In the genomic region with DNA sequence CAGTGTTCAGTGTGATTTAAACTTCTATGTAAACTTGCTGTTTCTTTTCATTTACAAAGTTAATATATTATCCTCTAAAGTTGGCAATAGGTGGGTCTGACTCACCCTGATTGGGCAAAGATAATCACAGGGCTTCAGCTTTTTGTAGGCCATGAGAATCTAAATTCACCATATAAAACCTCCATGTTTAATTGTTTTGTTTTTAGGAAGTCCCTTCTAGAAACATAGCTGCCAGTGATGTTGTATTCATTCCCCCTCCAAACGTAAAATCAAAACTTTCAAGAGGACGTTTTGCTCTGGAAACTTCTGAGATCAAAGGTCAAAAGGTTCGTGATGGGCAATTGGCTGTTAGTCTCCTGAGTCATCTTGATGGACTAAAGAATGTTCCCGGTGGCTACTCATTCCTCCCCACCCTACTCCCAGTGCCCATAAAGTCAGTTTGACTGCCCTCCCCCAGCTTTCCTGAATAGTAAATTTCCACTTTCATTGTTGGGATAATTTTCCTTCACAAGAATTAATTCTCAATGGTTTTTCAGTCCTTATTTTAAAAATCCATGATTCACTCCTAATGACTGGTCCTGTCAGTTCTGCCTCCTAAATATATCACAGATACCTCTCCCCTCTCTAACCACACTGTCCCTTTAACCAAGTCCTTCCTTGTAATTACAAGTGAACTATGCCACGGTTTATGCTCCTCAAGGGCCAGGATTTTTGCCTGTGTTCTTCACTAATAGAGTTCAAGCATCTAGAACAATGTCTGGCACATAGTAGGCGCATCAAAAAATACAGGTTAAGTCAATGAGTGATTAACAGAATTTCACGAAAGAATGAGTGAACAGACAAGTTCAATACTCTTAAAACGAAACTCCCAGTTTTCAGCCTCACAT, we compare ENCODE assay signal across 1 cellular context.
TF ChIP-seq lines count a peak whose summit lies in the region.

No MANE protein-coding gene starts in this region.

TF ChIP-seq in SK-N-SH, 30 proteins besides CTCF, POLR2A, EP300 and RAD21 (continued from another document):
- TF ChIP-seq REST (IDR thresholded peaks at IDR 0.05; ENCODE audit: low read depth, low read length) (no peak), TEAD4 (IDR thresholded peaks at IDR 0.05; ENCODE audit: borderline replicate concordance, insufficient read depth) (0 out of 2 replicates have a peak, but pooled peaks have one; percentile 48), PBX3 (IDR thresholded peaks at IDR 0.05) (peak; percentile 81), TCF12 (IDR thresholded peaks at IDR 0.05) (peak; percentile 69), ZBTB33 (IDR thresholded peaks at IDR 0.05; ENCODE audit: borderline replicate concordance, low read depth) (no peak), FOSL2 (IDR thresholded peaks at IDR 0.05; ENCODE audit: borderline replicate concordance, low read depth) (peak; percentile 16; the same call in 1 of the 2 replicates), CHD2 (IDR thresholded peaks at IDR 0.05; ENCODE audit: low read length, partially characterized antibody) (no peak), NFIC (IDR thresholded peaks at IDR 0.05; ENCODE audit: borderline replicate concordance) (peak; percentile 94), ELF1 (IDR thresholded peaks at IDR 0.05) (no peak), GABPA (IDR thresholded peaks at IDR 0.05; ENCODE audit: low read depth) (no peak), RFX5 (IDR thresholded peaks at IDR 0.05; ENCODE audit: low read length) (no peak), SMC3 (IDR thresholded peaks at IDR 0.05; ENCODE audit: low read depth, low read length) (no peak), SIN3A (IDR thresholded peaks at IDR 0.05; ENCODE audit: borderline replicate concordance, low read depth, low read length) (no peak), MEF2A (IDR thresholded peaks at IDR 0.05; ENCODE audit: borderline replicate concordance, low read depth) (no peak), JUND (IDR thresholded peaks at IDR 0.05) (peak; percentile 89), YY1 (IDR thresholded peaks at IDR 0.05; ENCODE audit: low read depth) (peak; percentile 30; the same call in 1 of the 2 replicates), RCOR1 (IDR thresholded peaks at IDR 0.05; ENCODE audit: low read length) (no peak), EZH2phosphoT487 (IDR thresholded peaks at IDR 0.05; ENCODE audit: borderline replicate concordance, low read depth) (no peak), GATA2 (CRISPR knock-in tag; IDR thresholded peaks at IDR 0.05) (no peak), USF1 (IDR thresholded peaks at IDR 0.05; ENCODE audit: borderline replicate concordance, low read depth) (no peak), TAF1 (IDR thresholded peaks at IDR 0.05; ENCODE audit: borderline replicate concordance, low read depth, low read length) (no peak), RXRA (IDR thresholded peaks at IDR 0.05; ENCODE audit: borderline replicate concordance, low read depth) (0 out of 2 replicates have a peak, but pooled peaks have one; percentile 47), FOXJ3 (CRISPR knock-in tag; IDR thresholded peaks at IDR 0.05) (no peak), POLR2AphosphoS5 (IDR thresholded peaks at IDR 0.05; ENCODE audit: low read depth, low read length) (no peak), FOXM1 (IDR thresholded peaks at IDR 0.05; ENCODE audit: low read depth) (no peak)
- TF ChIP-seq, protein P1, sequence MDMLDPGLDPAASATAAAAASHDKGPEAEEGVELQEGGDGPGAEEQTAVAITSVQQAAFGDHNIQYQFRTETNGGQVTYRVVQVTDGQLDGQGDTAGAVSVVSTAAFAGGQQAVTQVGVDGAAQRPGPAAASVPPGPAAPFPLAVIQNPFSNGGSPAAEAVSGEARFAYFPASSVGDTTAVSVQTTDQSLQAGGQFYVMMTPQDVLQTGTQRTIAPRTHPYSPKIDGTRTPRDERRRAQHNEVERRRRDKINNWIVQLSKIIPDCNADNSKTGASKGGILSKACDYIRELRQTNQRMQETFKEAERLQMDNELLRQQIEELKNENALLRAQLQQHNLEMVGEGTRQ (IDR thresholded peaks at IDR 0.05; ENCODE audit: borderline replicate concordance, low read depth, low read length), result no peak
- TF ChIP-seq, protein P2, sequence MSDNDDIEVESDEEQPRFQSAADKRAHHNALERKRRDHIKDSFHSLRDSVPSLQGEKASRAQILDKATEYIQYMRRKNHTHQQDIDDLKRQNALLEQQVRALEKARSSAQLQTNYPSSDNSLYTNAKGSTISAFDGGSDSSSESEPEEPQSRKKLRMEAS (IDR thresholded peaks at IDR 0.05; ENCODE audit: low read depth), result no peak
TF ChIP-seq in SK-N-SH: peak in this region for 8.
